18 cellular contexts compared by ENCODE assay signal in genomic region chr12:121770802-121771625, GRCh38.
"Had no signal": no experiment of that assay in that cellular context is flagged by ENCODE, and none has a peak within 500 bp of the region (broad histone marks: within the 10 kb centered on the region; RNA-seq: fewer than 3 reads in every experiment).

No MANE protein-coding gene starts in this region.

- H3K9me3 ChIP-seq: ascending aorta, esophagus muscularis mucosa, neutrophil, sigmoid colon had no signal

- ATAC-seq: activated CD8-positive, alpha-beta T cell treated with anti-CD3 and anti-CD28 coated beads for 36 hours; activated naive CD8-positive, alpha-beta T cell treated with anti-CD3 and anti-CD28 coated beads, Interleukin-2, amount 50 U/mL, for 24 hours; left ventricle myocardium superior; stimulated activated naive B cell treated with anti-CD40 and anti-IgM and Interleukin-4, amounts not matched to agents 10 μg/mL and 1 μg/mL and 100 μg/mL, for 72 hours; T-cell had no signal

- H3K27me3 ChIP-seq: ascending aorta, esophagus muscularis mucosa, neutrophil, sigmoid colon had no signal

- H3K36me3 Mint-ChIP-seq: T-cell had no signal

- H3K27ac ChIP-seq: ascending aorta, neutrophil, sigmoid colon had no signal

- H3K36me3 ChIP-seq: ascending aorta, esophagus muscularis mucosa, neutrophil, sigmoid colon had no signal

- H3K27me3 Mint-ChIP-seq: activated CD8-positive, alpha-beta T cell treated with anti-CD3 and anti-CD28 coated beads for 36 hours; activated naive CD8-positive, alpha-beta T cell treated with anti-CD3 and anti-CD28 coated beads, Interleukin-2, amount 50 U/mL, for 24 hours; stimulated activated naive B cell treated with anti-CD40 and anti-IgM and Interleukin-4, amounts not matched to agents 10 μg/mL and 1 μg/mL and 100 μg/mL, for 72 hours; T-cell had no signal

- H3K4me3 Mint-ChIP-seq: activated CD8-positive, alpha-beta T cell treated with anti-CD3 and anti-CD28 coated beads for 36 hours; activated naive CD8-positive, alpha-beta T cell treated with anti-CD3 and anti-CD28 coated beads, Interleukin-2, amount 50 U/mL, for 24 hours; activated T-helper 1 cell treated with anti-CD3 and anti-CD28 coated beads, Interleukin-12 subunit alpha, Interleukin-12 subunit beta, Interleukin-2, Interleukin-4 antibody, amounts not matched to agents 30 ng/mL and 10 ng/mL and 1 ng/mL, durations not matched to agents 14 hours and 24 hours and 36 hours; stimulated activated naive B cell treated with anti-CD40 and anti-IgM and Interleukin-4, amounts not matched to agents 10 μg/mL and 1 μg/mL and 100 μg/mL, for 72 hours; T-cell had no signal

- H3K27ac Mint-ChIP-seq: activated CD8-positive, alpha-beta T cell treated with anti-CD3 and anti-CD28 coated beads for 36 hours; activated T-helper 1 cell treated with anti-CD3 and anti-CD28 coated beads, Interleukin-12 subunit alpha, Interleukin-12 subunit beta, Interleukin-2, Interleukin-4 antibody, amounts not matched to agents 30 ng/mL and 10 ng/mL and 1 ng/mL, durations not matched to agents 14 hours and 24 hours and 36 hours; stimulated activated naive B cell treated with anti-CD40 and anti-IgM and Interleukin-4, amounts not matched to agents 10 μg/mL and 1 μg/mL and 100 μg/mL, for 72 hours; T-cell had no signal

- H3K9me3 Mint-ChIP-seq: activated CD8-positive, alpha-beta T cell treated with anti-CD3 and anti-CD28 coated beads for 36 hours; activated naive CD8-positive, alpha-beta T cell treated with anti-CD3 and anti-CD28 coated beads, Interleukin-2, amount 50 U/mL, for 24 hours; activated T-helper 1 cell treated with anti-CD3 and anti-CD28 coated beads, Interleukin-12 subunit alpha, Interleukin-12 subunit beta, Interleukin-2, Interleukin-4 antibody, amounts not matched to agents 30 ng/mL and 10 ng/mL and 1 ng/mL, durations not matched to agents 14 hours and 24 hours and 36 hours; stimulated activated naive B cell treated with anti-CD40 and anti-IgM and Interleukin-4, amounts not matched to agents 10 μg/mL and 1 μg/mL and 100 μg/mL, for 72 hours; T-cell had no signal

- H3K4me3 ChIP-seq: ascending aorta, esophagus muscularis mucosa, sigmoid colon had no signal

- DNase-seq: activated CD4-positive, alpha-beta T cell treated with anti-CD3 and anti-CD28 coated beads for 4 hours; activated CD8-positive, alpha-beta T cell treated with anti-CD3 and anti-CD28 coated beads for 36 hours; activated naive CD4-positive, alpha-beta T cell; activated naive CD8-positive, alpha-beta T cell treated with anti-CD3 and anti-CD28 coated beads, Interleukin-2, amount 50 U/mL, for 24 hours; left ventricle myocardium superior; posterior cingulate gyrus; sigmoid colon; stimulated activated CD4-positive, alpha-beta T cell treated with anti-CD3 and anti-CD28 coated beads, Interleukin-2, amount 100 ng/mL, for 24 hours; stimulated activated naive B cell treated with anti-CD40 and anti-IgM and Interleukin-4, amounts not matched to agents 10 μg/mL and 1 μg/mL and 100 μg/mL, for 72 hours; T-cell; T1000; trophoblast cell had no signal

- FAIRE-seq: bronchial epithelial cell, keratinocyte had no signal
